In genomic region chr10:111243126-111243525, GRCh38 we compare ENCODE assay signal across 1 cellular context.
TF ChIP-seq lines count a peak whose summit lies in the region.

No MANE protein-coding gene starts in this region.

TF ChIP-seq in GM23338, 12 proteins besides CTCF, POLR2A, EP300 and RAD21 (continued from another document):
- TF ChIP-seq JUNB (IDR thresholded peaks at IDR 0.05; ENCODE audit: unreplicated experiment), result no peak
- no peak for TF ChIP-seq ZNF462 (CRISPR knock-in tag; IDR thresholded peaks at IDR 0.05)
- no peak for TF ChIP-seq ZNF114 (CRISPR knock-in tag; IDR thresholded peaks at IDR 0.05)
